ENCODE assay signal across 10 cellular contexts in the genomic region with DNA sequence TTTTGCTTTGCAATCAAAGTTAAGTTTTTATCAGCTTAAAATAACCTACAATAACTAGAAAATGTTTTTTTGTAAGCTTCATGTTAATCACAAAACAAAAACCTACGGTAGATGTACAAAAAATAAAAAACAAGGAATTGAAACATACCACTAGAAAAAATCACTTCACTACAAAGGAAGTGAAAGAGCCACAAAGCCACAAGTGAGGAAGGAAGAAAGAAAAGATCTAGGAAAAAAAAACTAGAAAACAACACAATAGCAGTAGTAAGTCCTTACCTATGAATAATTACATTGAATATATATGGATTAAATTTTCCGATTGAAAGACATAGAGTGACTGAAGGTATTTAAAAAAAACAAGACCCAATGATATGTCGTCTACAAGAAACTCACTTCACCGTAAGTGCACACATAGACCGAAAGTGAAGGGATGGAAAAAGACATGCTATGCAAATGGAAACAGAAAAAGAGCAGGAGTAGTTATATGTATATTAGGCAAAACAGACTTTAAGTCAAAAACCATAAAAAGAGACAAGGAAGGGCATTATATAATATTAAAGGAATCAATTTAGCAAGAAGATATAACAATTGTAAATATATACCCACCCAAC.
DNase-seq lines count a peak whose midpoint lies in the region; ATAC-seq lines count a peak whose summit lies in the region.
"Had no signal": no experiment of that assay in that cellular context is flagged by ENCODE, and none has a peak within 500 bp of the region (broad histone marks: within the 10 kb centered on the region; RNA-seq: fewer than 3 reads in every experiment).

No MANE protein-coding gene starts in this region.

- DNase-seq in NCI-H526 (lab: John Stamatoyannopoulos, UW) (no peak), cerebellar cortex (ENCODE audit: low spot score) (no peak), GF-D8 (lab: John Stamatoyannopoulos, UW) (no peak)
- DNase-seq: activated T-cell treated with anti-CD3 and anti-CD28 coated beads, Interleukin-2, amount 50 U/mL, for 4 hours; CD8-positive, alpha-beta memory T cell; occipital lobe had no signal

- peak overlapping the region; percentile 49 for H3K4me3 Mint-ChIP-seq in stimulated activated memory B cell treated with anti-CD40 and anti-IgM and Interleukin-4, amounts not matched to agents 10 μg/mL and 1 μg/mL and 100 μg/mL, for 72 hours
- H3K4me3 Mint-ChIP-seq: activated T-cell treated with anti-CD3 and anti-CD28 coated beads, Interleukin-2, amount 50 U/mL, for 4 hours; CD8-positive, alpha-beta memory T cell had no signal

- ATAC-seq in GM19023 (IDR thresholded peaks at IDR 0.05; ENCODE audit: unreplicated experiment) = peak; percentile 78
- peak; percentile 67 for ATAC-seq in GM21786 (IDR thresholded peaks at IDR 0.05; ENCODE audit: unreplicated experiment)
- ATAC-seq in HG03354 (IDR thresholded peaks at IDR 0.05; ENCODE audit: poor library complexity, severe bottlenecking, unreplicated experiment) = peak; percentile 60
- peak; percentile 51 for ATAC-seq in stimulated activated memory B cell treated with anti-CD40 and anti-IgM and Interleukin-4, amounts not matched to agents 10 μg/mL and 1 μg/mL and 100 μg/mL, for 72 hours
- ATAC-seq: activated T-cell treated with anti-CD3 and anti-CD28 coated beads, Interleukin-2, amount 50 U/mL, for 4 hours had no signal

- H3K9me3 Mint-ChIP-seq in stimulated activated memory B cell treated with anti-CD40 and anti-IgM and Interleukin-4, amounts not matched to agents 10 μg/mL and 1 μg/mL and 100 μg/mL, for 72 hours = peaks cover 16% of the 10 kb centered on the region

- no peak overlapping the region for H3K27ac Mint-ChIP-seq in stimulated activated memory B cell treated with anti-CD40 and anti-IgM and Interleukin-4, amounts not matched to agents 10 μg/mL and 1 μg/mL and 100 μg/mL, for 72 hours
- H3K27ac Mint-ChIP-seq: CD8-positive, alpha-beta memory T cell had no signal

- H3K27me3 Mint-ChIP-seq in stimulated activated memory B cell treated with anti-CD40 and anti-IgM and Interleukin-4, amounts not matched to agents 10 μg/mL and 1 μg/mL and 100 μg/mL, for 72 hours = no peaks in the 10 kb centered on the region

- H3K4me1 Mint-ChIP-seq in stimulated activated memory B cell treated with anti-CD40 and anti-IgM and Interleukin-4, amounts not matched to agents 10 μg/mL and 1 μg/mL and 100 μg/mL, for 72 hours = peaks cover 12% of the 10 kb centered on the region
- H3K4me1 Mint-ChIP-seq: CD8-positive, alpha-beta memory T cell had no signal

- H3K36me3 Mint-ChIP-seq in stimulated activated memory B cell treated with anti-CD40 and anti-IgM and Interleukin-4, amounts not matched to agents 10 μg/mL and 1 μg/mL and 100 μg/mL, for 72 hours = peaks cover 12% of the 10 kb centered on the region
